8 cellular contexts compared by ENCODE assay signal in the genomic region with DNA sequence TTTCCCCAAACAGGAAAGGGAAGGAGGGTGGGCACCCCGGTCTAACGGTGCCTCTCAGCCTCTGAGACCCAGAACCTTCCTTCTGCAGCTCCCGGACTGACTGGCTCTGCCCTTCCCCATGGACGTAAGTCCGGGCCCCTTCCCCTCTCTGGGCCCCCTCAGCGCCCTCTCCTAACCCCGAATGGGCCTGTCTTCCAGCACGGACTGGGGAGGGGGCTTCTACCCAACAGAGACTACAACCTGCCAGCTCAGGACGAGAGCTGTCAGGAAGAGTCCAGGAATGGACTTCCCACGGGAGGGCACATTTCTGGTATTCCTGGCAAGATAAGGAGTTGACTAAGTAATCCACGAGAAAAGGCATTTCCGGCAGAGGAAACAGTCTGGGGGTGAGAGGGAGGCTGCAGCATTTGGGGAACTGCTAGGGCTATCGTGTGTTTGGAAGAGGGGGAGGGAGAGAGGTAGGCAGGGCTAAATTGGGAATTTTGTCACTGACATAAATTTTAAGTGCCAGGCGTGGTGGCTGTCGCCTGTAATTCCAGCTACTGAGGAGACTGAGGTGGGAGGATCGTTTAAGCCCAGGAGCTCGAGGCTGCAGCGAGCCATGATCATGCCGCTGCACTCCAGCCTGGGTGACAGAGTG. TPM values are rescaled to one million over a fixed set of nuclear protein-coding genes. Genes with fewer than 3 reads are reported as not detected.
DNase-seq lines count a peak whose midpoint lies in the region; TF ChIP-seq lines count a peak whose summit lies in the region.

No MANE protein-coding gene starts in this region.

- 17 to 20% methylated on average over 13 to 15 of the region's 19 CpGs for WGBS in mesodermal cell (ENCODE audit: insufficient coverage in 2 of 2), 2 experiments

- DNase-seq in NCI-H748 (lab: John Stamatoyannopoulos, UW; ENCODE audit: unreplicated experiment): peak; percentile 39
- no peak for DNase-seq in NCI-H748 treated with DMSO at 0.1 percent for 48 hours (lab: John Stamatoyannopoulos, UW)
- DNase-seq in NB4 (ENCODE audit: low read depth): peak; percentile 42
- peak; percentile 30 for DNase-seq in choroid plexus epithelial cell (ENCODE audit: low read depth)
- no peak for DNase-seq in stimulated activated CD8-positive, alpha-beta memory T cell treated with anti-CD3 and anti-CD28 coated beads, Interleukin-4, amount 100 ng/mL, for 48 hours
- no peak for DNase-seq in stimulated activated naive CD4-positive, alpha-beta T cell treated with Interleukin-2 at 50 U/mL for 16 hours (lab: John Stamatoyannopoulos, UW)
- DNase-seq in GF-D8 (lab: John Stamatoyannopoulos, UW): no peak

- TF ChIP-seq POLR2A in NB4 (IDR thresholded peaks at IDR 0.05; ENCODE audit: extremely low read depth, insufficient read length): no peak

- peak overlapping the region; percentile 79 for H3K4me3 ChIP-seq in NB4 (ENCODE audit: low read depth, low read length)
- H3K4me3 ChIP-seq in choroid plexus epithelial cell (ENCODE audit: low read depth, low read length): peak overlapping the region; percentile 78
- peak overlapping the region; percentile 88 for H3K4me3 ChIP-seq in mesodermal cell (ENCODE audit: extremely low read depth, insufficient read depth, low read length, poor library complexity, severe bottlenecking)

- H3K27ac ChIP-seq in mesodermal cell (ENCODE audit: low read depth, low read length, severe bottlenecking): peak overlapping the region; percentile 93

- no peaks in the 10 kb centered on the region for H3K9me3 ChIP-seq in mesodermal cell (ENCODE audit: control insufficient read depth, low read length)

- TF ChIP-seq CTCF in NB4 (IDR thresholded peaks at IDR 0.05; ENCODE audit: low read depth, low read length) (no peak), choroid plexus epithelial cell (conservative IDR thresholded peaks at IDR 0.05; ENCODE audit: low read depth, low read length) (no peak)

- H3K36me3 ChIP-seq in mesodermal cell (ENCODE audit: control insufficient read depth, insufficient read depth, low read length): peaks cover 17% of the 10 kb centered on the region

- peaks cover 27% of the 10 kb centered on the region for H3K4me1 ChIP-seq in mesodermal cell (ENCODE audit: control insufficient read depth, insufficient read depth, low read length, poor library complexity, severe bottlenecking)

RNA-seq across cellular contexts. Expression of gene ALDOA, which starts 12.1 kb away (rescaled TPM):
- polyA plus RNA-seq in mesodermal cell (2013, experiment 1 of 2): 969 TPM
- 813 TPM for polyA plus RNA-seq in mesodermal cell (2013, experiment 2 of 2)

RNA-seq across cellular contexts. Expression of gene PPP4C, which starts 22.3 kb away (rescaled TPM):
- 155 TPM for polyA plus RNA-seq in mesodermal cell (2013, experiment 1 of 2)
- 131 TPM for polyA plus RNA-seq in mesodermal cell (2013, experiment 2 of 2)

RNA-seq across cellular contexts. Expression of gene TLCD3B, which starts 22.4 kb away (rescaled TPM):
- 3.1 TPM for polyA plus RNA-seq in mesodermal cell (2013, experiment 1 of 2)
- polyA plus RNA-seq in mesodermal cell (2013, experiment 2 of 2): 2.7 TPM

RNA-seq across cellular contexts. Expression of gene C16orf92, which starts 30.5 kb away (rescaled TPM):
- not detected for polyA plus RNA-seq in mesodermal cell (2013, experiment 1 of 2)
- not detected for polyA plus RNA-seq in mesodermal cell (2013, experiment 2 of 2)

RNA-seq across cellular contexts. Expression of gene TBX6, which starts 38.2 kb away (rescaled TPM):
- polyA plus RNA-seq in mesodermal cell (2013, experiment 1 of 2): 2.5 TPM
- polyA plus RNA-seq in mesodermal cell (2013, experiment 2 of 2): 2.2 TPM

Comparison
In these comparisons a context has a peak if more than half of its experiments do, and no peak if none do; other contexts are left out.
1. DNase-seq: peak in NCI-H748 (single experiment), NB4 (single experiment) and choroid plexus epithelial cell (single experiment); none in NCI-H748 treated with DMSO at 0.1 percent for 48 hours (single experiment), stimulated activated CD8-positive, alpha-beta memory T cell treated with anti-CD3 and anti-CD28 coated beads, Interleukin-4, amount 100 ng/mL, for 48 hours (single experiment), stimulated activated naive CD4-positive, alpha-beta T cell treated with Interleukin-2 at 50 U/mL for 16 hours (single experiment) and GF-D8 (single experiment).
2. Peak in every context shown above with its lines, with median percentiles within 50 percentile points of each other: H3K4me3 ChIP-seq.